Comparison of ENCODE assay signal across 20 cellular contexts in genomic region chr15:61175024-61175423, GRCh38. TPM values are rescaled to one million over a fixed set of nuclear protein-coding genes. Genes with fewer than 3 reads are reported as not detected.
A peak's percentile ranks its signal among the peaks of the same experiment; 100 is the strongest.
DNase-seq lines count a peak whose midpoint lies in the region; ATAC-seq, FAIRE-seq and TF ChIP-seq lines count a peak whose summit lies in the region.
"Had no signal": no experiment of that assay in that cellular context is flagged by ENCODE, and none has a peak within 500 bp of the region (broad histone marks: within the 10 kb centered on the region; RNA-seq: fewer than 3 reads in every experiment).

No MANE protein-coding gene starts in this region.

- no peaks in the 10 kb centered on the region for H3F3A ChIP-seq in GM23248 (ENCODE audit: insufficient read depth)

- ATAC-seq in GM18909 (IDR thresholded peaks at IDR 0.05; ENCODE audit: poor library complexity, unreplicated experiment) = no peak
- ATAC-seq: heart right ventricle; mucosa of descending colon; Panc1; stimulated activated naive CD8-positive, alpha-beta T cell treated with anti-CD3 and anti-CD28 coated beads, Interleukin-15, Interleukin-2, amounts not matched to agents 100 U/mL and 50 U/mL, for 24 hours had no signal

- no peak for TF ChIP-seq CTCF in fibroblast of mammary gland (conservative IDR thresholded peaks at IDR 0.05; ENCODE audit: control insufficient read depth, insufficient read depth, low read depth, low read length)
- TF ChIP-seq CTCF in type B pancreatic cell (conservative IDR thresholded peaks at IDR 0.05) = peak; percentile 31
- no peak for TF ChIP-seq CTCF in GM20000 (IDR thresholded peaks at IDR 0.05; ENCODE audit: extremely low read depth, missing control alignments)

- H3K9me3 ChIP-seq in GM23248 (ENCODE audit: low read depth) (no peaks in the 10 kb centered on the region), small intestine (ENCODE audit: control insufficient read depth, low read depth) (no peaks in the 10 kb centered on the region)
- H3K9me3 ChIP-seq: Caco-2, colonic mucosa, heart right ventricle, mucosa of descending colon, prostate gland, tibial artery had no signal

- FAIRE-seq in small intestine (lab: Jason Lieb, UNC) = no peak

- H3K27me3 ChIP-seq in GM23248 (replicated peaks; ENCODE audit: insufficient read depth) (no peaks in the 10 kb centered on the region), small intestine (ENCODE audit: control insufficient read depth in 2 of 2, insufficient read depth in 2 of 2, low read length in 2 of 2) (no peaks in the 10 kb centered on the region)
- H3K27me3 ChIP-seq: colonic mucosa, heart right ventricle, tibial artery had no signal

- no peaks in the 10 kb centered on the region; the same call in none of the 2 replicates for H4K20me1 ChIP-seq in GM23248 (ENCODE audit: insufficient read depth)

- H3K4me3 Mint-ChIP-seq in type B pancreatic cell = no peak overlapping the region
- H3K4me3 Mint-ChIP-seq: activated naive CD8-positive, alpha-beta T cell; activated T-helper 1 cell treated with anti-CD3 and anti-CD28 coated beads, Interleukin-12 subunit alpha, Interleukin-12 subunit beta, Interleukin-2, Interleukin-4 antibody, amounts not matched to agents 30 ng/mL and 10 ng/mL and 1 ng/mL, durations not matched to agents 14 hours and 24 hours and 36 hours; brain had no signal

- no peaks in the 10 kb centered on the region for H3K4me1 ChIP-seq in GM23248 (ENCODE audit: insufficient read depth)
- no peaks in the 10 kb centered on the region for H3K4me1 ChIP-seq in small intestine (ENCODE audit: control insufficient read depth in 2 of 2, insufficient read depth in 1 of 2, low read depth in 1 of 2, low read length in 1 of 2)
- H3K4me1 ChIP-seq: Caco-2, colonic mucosa, prostate gland, tibial artery had no signal

- no peak overlapping the region for H2AFZ ChIP-seq in GM23248

- 49 to 65% methylated on average over 2 of the region's 2 CpGs for WGBS in GM23248 (ENCODE audit: low coverage in 1 of 2, low lambda C conversion rate in 2 of 2, missing lambda C conversion rate in 2 of 2), 2 experiments
- 58 to 61% (median 60%) methylated on average over 2 of the region's 2 CpGs for WGBS in small intestine, 3 donors

- peak; percentile 29 for DNase-seq in GM23248
- peak; percentile 21 for DNase-seq in RPMI7951 (ENCODE audit: low read depth)
- DNase-seq in fibroblast of mammary gland (ENCODE audit: low read depth) = peak; percentile 20
- DNase-seq in type B pancreatic cell (ENCODE audit: extremely low spot score, unreplicated experiment) = no peak
- no peak for DNase-seq in small intestine
- no peak for DNase-seq in GM20000 (ENCODE audit: low spot score)
- DNase-seq: activated CD4-positive, alpha-beta T cell treated with anti-CD3 and anti-CD28 coated beads for 1 hour; colonic mucosa; EL; heart right ventricle; mucosa of descending colon; stimulated activated naive CD8-positive, alpha-beta T cell treated with anti-CD3 and anti-CD28 coated beads, Interleukin-15, Interleukin-2, amounts not matched to agents 100 U/mL and 50 U/mL, for 24 hours; tibial artery had no signal

- H3K27me3 Mint-ChIP-seq in type B pancreatic cell = no peaks in the 10 kb centered on the region

- no peak overlapping the region for H3K27ac ChIP-seq in GM23248
- no peak overlapping the region for H3K27ac ChIP-seq in small intestine (ENCODE audit: low read depth in 1 of 2, low read length in 1 of 2)
- H3K27ac ChIP-seq: colonic mucosa, heart right ventricle, prostate gland, tibial artery had no signal

- H3K79me2 ChIP-seq in GM23248 (ENCODE audit: insufficient read depth) = no peaks in the 10 kb centered on the region

- H3K4me3 ChIP-seq in GM23248 (no peak overlapping the region), fibroblast of mammary gland (ENCODE audit: control insufficient read depth, low read depth, low read length) (no peak overlapping the region), small intestine (ENCODE audit: low read depth in 1 of 2, low read length in 2 of 2) (no peak overlapping the region)
- H3K4me3 ChIP-seq: colonic mucosa, heart right ventricle, mucosa of descending colon, prostate gland, tibial artery had no signal

- H3K9me2 ChIP-seq in GM23248 (ENCODE audit: insufficient read depth) = no peaks in the 10 kb centered on the region

- no peak overlapping the region for H3K27ac Mint-ChIP-seq in type B pancreatic cell
- H3K27ac Mint-ChIP-seq: activated naive CD8-positive, alpha-beta T cell; activated T-helper 1 cell treated with anti-CD3 and anti-CD28 coated beads, Interleukin-12 subunit alpha, Interleukin-12 subunit beta, Interleukin-2, Interleukin-4 antibody, amounts not matched to agents 30 ng/mL and 10 ng/mL and 1 ng/mL, durations not matched to agents 14 hours and 24 hours and 36 hours had no signal

- no peaks in the 10 kb centered on the region for H3K9me3 Mint-ChIP-seq in type B pancreatic cell
- H3K9me3 Mint-ChIP-seq: activated T-helper 1 cell treated with anti-CD3 and anti-CD28 coated beads, Interleukin-12 subunit alpha, Interleukin-12 subunit beta, Interleukin-2, Interleukin-4 antibody, amounts not matched to agents 30 ng/mL and 10 ng/mL and 1 ng/mL, durations not matched to agents 14 hours and 24 hours and 36 hours; brain had no signal

- H3K4me2 ChIP-seq in GM23248 (ENCODE audit: unreplicated experiment) = no peak overlapping the region

- no peaks in the 10 kb centered on the region for H3K36me3 Mint-ChIP-seq in type B pancreatic cell
- H3K36me3 Mint-ChIP-seq: activated naive CD8-positive, alpha-beta T cell; brain had no signal

- peaks cover 10% of the 10 kb centered on the region for H3K4me1 Mint-ChIP-seq in type B pancreatic cell (ENCODE audit: unreplicated experiment)

- no peaks in the 10 kb centered on the region for H3K36me3 ChIP-seq in GM23248 (ENCODE audit: low read depth)
- H3K36me3 ChIP-seq in small intestine (ENCODE audit: control insufficient read depth in 2 of 2, insufficient read depth in 2 of 2, low read length in 2 of 2) = no peaks in the 10 kb centered on the region
- H3K36me3 ChIP-seq: colonic mucosa, heart right ventricle, prostate gland, tibial artery had no signal

- in situ Hi-C loops in GM23248 (cut with MboI) = no loop called here

- no peak overlapping the region for H3K9ac ChIP-seq in GM23248

RNA-seq across cellular contexts. Expression of gene RORA, which starts 54.1 kb away (rescaled TPM):
- total RNA-seq in GM23248 (2014; rRNA removed; shearing (Covaris generic)) = 8.0 and 13.2 TPM in 2 replicates
- 9.6 and 10.4 TPM in 2 replicates for polyA plus RNA-seq in GM23248 (2016; fragmentation: Nextera tagmentation; extraction: Ambion mirVana)
- total RNA-seq in RPMI7951 (2014; rRNA removed; shearing (Covaris generic)) = 0.20 and 0.84 TPM in 2 replicates
- 9.9 and 12.3 TPM in 2 replicates for total RNA-seq in type B pancreatic cell (ENCODE audit: low replicate concordance)
- polyA plus RNA-seq in small intestine = 1 to 10 TPM in 2 of 3 donors, under 1 TPM in 1; 0.89 to 1.6 (median 1.1) TPM

Comparison
In these comparisons a context has a peak if more than half of its experiments do, and no peak if none do; other contexts are left out.
1. DNase-seq: peak in GM23248 (single experiment), RPMI7951 (single experiment) and fibroblast of mammary gland (single experiment); none in type B pancreatic cell (single experiment), small intestine (single experiment) and GM20000 (single experiment).